ENCODE assay signal across 1 cellular context in the genomic region with DNA sequence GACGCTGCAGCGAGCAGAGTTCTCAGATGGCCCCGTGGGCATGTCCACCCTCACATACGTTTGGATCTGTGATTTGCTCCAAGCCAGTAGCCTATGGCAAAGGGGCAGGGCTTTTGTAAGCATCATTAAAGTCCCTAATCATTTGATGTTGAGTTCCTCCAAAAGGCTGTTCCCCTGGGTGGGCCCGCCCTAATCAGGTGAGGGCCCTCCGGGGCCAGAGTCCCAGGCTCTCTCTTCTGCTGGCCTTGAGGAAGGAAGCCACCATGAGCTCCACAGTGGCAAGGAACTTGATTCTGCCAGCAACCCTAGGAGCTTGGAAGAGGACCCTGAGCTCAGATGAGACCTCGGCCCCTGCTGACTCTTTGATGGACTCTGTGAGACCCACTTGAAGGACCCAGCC.
TF ChIP-seq lines count a peak whose summit lies in the region.

No MANE protein-coding gene starts in this region.

TF ChIP-seq in K562, 482 proteins besides CTCF, POLR2A, EP300 and RAD21 (continued from another document):
- TF ChIP-seq, protein P1, sequence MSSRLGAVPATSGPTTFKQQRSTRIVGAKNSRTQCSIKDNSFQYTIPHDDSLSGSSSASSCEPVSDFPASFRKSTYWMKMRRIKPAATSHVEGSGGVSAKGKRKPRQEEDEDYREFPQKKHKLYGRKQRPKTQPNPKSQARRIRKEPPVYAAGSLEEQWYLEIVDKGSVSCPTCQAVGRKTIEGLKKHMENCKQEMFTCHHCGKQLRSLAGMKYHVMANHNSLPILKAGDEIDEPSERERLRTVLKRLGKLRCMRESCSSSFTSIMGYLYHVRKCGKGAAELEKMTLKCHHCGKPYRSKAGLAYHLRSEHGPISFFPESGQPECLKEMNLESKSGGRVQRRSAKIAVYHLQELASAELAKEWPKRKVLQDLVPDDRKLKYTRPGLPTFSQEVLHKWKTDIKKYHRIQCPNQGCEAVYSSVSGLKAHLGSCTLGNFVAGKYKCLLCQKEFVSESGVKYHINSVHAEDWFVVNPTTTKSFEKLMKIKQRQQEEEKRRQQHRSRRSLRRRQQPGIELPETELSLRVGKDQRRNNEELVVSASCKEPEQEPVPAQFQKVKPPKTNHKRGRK (tag; IDR thresholded peaks at IDR 0.05) = no peak
- no peak for TF ChIP-seq ZNF174 (CRISPR knock-in tag; IDR thresholded peaks at IDR 0.05)
- no peak for TF ChIP-seq KLF13 (tag; IDR thresholded peaks at IDR 0.05; ENCODE audit: borderline replicate concordance, low read depth)
- TF ChIP-seq KAT8 (IDR thresholded peaks at IDR 0.05; ENCODE audit: low read depth) = no peak
- TF ChIP-seq SNRNP70 (optimal IDR thresholded peaks at IDR 0.05; ENCODE audit: low read depth, low read length) = no peak
- TF ChIP-seq FOXM1 (IDR thresholded peaks at IDR 0.05; ENCODE audit: low read depth) = 0 out of 2 replicates have a peak, but pooled peaks have one; percentile 29
- no peak for TF ChIP-seq FOXM1 (CRISPR knock-in tag; IDR thresholded peaks at IDR 0.05; ENCODE audit: low read depth)
